Comparison of ENCODE assay signal across 8 cellular contexts in the genomic region with DNA sequence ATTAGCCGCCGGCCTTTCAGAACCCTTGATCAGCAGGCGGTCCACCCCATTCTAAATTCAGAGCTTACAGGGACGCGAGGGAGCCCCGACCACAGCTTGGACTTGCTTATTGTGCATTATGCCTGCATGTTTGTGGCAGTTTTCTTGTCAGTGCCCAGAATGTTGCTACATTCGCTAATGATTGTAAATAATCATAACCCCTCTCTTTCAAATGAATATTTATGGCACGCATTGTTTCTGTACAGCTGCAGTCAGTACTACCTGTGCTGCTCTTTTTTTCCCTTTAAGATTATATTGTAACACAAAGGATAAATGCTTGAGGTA. TPM values are rescaled to one million over a fixed set of nuclear protein-coding genes. Genes with fewer than 3 reads are reported as not detected.
DNase-seq lines count a peak whose midpoint lies in the region; ATAC-seq and TF ChIP-seq lines count a peak whose summit lies in the region.

No MANE protein-coding gene starts in this region.

- peak overlapping the region; percentile 68 for H3K27ac Mint-ChIP-seq in T-helper 17 cell

- DNase-seq in H7 = no peak
- no peak for DNase-seq in T-helper 17 cell
- no peak for DNase-seq in fibroblast of mammary gland (ENCODE audit: low read depth)
- no peak for DNase-seq in skeletal muscle cell (ENCODE audit: low read depth)
- no peak for DNase-seq in amniotic stem cell (lab: John Stamatoyannopoulos, UW)
- DNase-seq in SKM-1 treated with dmso at 0.1 percent for 144 hours (lab: John Stamatoyannopoulos, UW; ENCODE audit: unreplicated experiment) = no peak
- DNase-seq in NCI-H187 (lab: John Stamatoyannopoulos, UW) = no peak
- DNase-seq in SIG-M5 (lab: John Stamatoyannopoulos, UW) = no peak

- no peaks in the 10 kb centered on the region for H3K27me3 Mint-ChIP-seq in T-helper 17 cell

- ATAC-seq in T-helper 17 cell = no peak

- H3K4me1 Mint-ChIP-seq in T-helper 17 cell = peaks cover 42% of the 10 kb centered on the region

- H3K9me3 ChIP-seq in T-helper 17 cell (ENCODE audit: control insufficient read depth, low read length, poor library complexity, severe bottlenecking) = no peaks in the 10 kb centered on the region

- peak overlapping the region; percentile 12; the same call in 1 of the 2 replicates for H3K4me3 ChIP-seq in H7 (ENCODE audit: insufficient read depth, low read depth, low read length)
- peak overlapping the region; percentile 26 for H3K4me3 ChIP-seq in fibroblast of mammary gland (ENCODE audit: control insufficient read depth, low read depth, low read length)
- H3K4me3 ChIP-seq in skeletal muscle cell (ENCODE audit: low read depth, low read length) = peak overlapping the region; percentile 27

- H3K27me3 ChIP-seq in H7 (ENCODE audit: control insufficient read depth, insufficient read depth, low read length) = no peaks in the 10 kb centered on the region

- peak overlapping the region; percentile 76 for H3K4me3 Mint-ChIP-seq in T-helper 17 cell

- no peaks in the 10 kb centered on the region; the same call in 1 of the 2 replicates for H3K36me3 ChIP-seq in H7 (replicated peaks; ENCODE audit: control insufficient read depth, insufficient read depth, low read length)

- peaks cover 2% of the 10 kb centered on the region for H3K36me3 Mint-ChIP-seq in T-helper 17 cell (ENCODE audit: low read depth)

- no peak for TF ChIP-seq CTCF in fibroblast of mammary gland (conservative IDR thresholded peaks at IDR 0.05; ENCODE audit: control insufficient read depth, insufficient read depth, low read depth, low read length)

RNA-seq across cellular contexts. Expression of gene VPS36, which starts 0.3 kb away (rescaled TPM):
- 13.8 and 21.3 TPM in 2 replicates for total RNA-seq in H7 (2014; rRNA removed; shearing (Covaris generic))
- total RNA-seq in T-helper 17 cell = 10 to 100 TPM; 39.6 to 42.0 TPM

RNA-seq across cellular contexts. Expression of gene CKAP2, which starts 4.5 kb away (rescaled TPM):
- 35.8 and 55.8 TPM in 2 replicates for total RNA-seq in H7 (2014; rRNA removed; shearing (Covaris generic))
- 10 to 100 TPM; 21.8 to 27.8 TPM for total RNA-seq in T-helper 17 cell

RNA-seq across cellular contexts. Expression of gene THSD1, which starts 44.8 kb away (rescaled TPM):
- total RNA-seq in H7 (2014; rRNA removed; shearing (Covaris generic)) = 0.07 TPM in 2 replicates
- total RNA-seq in T-helper 17 cell = under 1 TPM; 0.40 to 0.68 TPM
